In the genomic region with DNA sequence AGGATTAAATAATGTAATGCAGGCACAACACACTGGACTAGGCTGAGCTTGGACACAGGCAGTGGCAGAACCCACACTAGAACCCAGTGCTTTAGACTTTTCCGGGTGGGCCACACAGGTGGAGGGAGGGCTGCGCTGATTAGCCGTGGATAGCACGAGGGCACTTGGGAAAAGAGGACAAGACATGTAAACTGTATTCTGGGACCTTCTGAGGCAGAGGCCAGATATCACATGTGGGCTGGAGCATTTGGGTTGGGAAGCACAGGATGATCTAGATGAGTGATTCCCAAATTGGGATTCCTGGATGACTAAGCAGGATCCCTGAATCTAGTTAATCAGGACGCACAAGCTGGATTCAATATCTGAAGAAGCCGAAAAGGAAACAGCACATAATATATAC, we compare ENCODE assay signal across 11 cellular contexts. TPM values are rescaled to one million over a fixed set of nuclear protein-coding genes. Genes with fewer than 3 reads are reported as not detected.
DNase-seq lines count a peak whose midpoint lies in the region; ATAC-seq and TF ChIP-seq lines count a peak whose summit lies in the region.
"Had no signal": no experiment of that assay in that cellular context is flagged by ENCODE, and none has a peak within 500 bp of the region (broad histone marks: within the 10 kb centered on the region; RNA-seq: fewer than 3 reads in every experiment).

No MANE protein-coding gene starts in this region.

- TF ChIP-seq CTCF in brain microvascular endothelial cell (IDR thresholded peaks at IDR 0.05; ENCODE audit: low read depth, low read length, missing control alignments) (no peak), spleen (IDR thresholded peaks at IDR 0.05 in 8 of 11, conservative IDR thresholded peaks at IDR 0.05 in 3 of 11) (no peak)

- peak overlapping the region; percentile 83 for H3K27ac ChIP-seq in GM23248
- peak overlapping the region; percentile 93 for H3K27ac ChIP-seq in brain microvascular endothelial cell
- peak overlapping the region; percentile 60 for H3K27ac ChIP-seq in layer of hippocampus (ENCODE audit: low read depth, low read length)
- H3K27ac ChIP-seq in spleen: peak overlapping the region in 7 of 8 donors; percentile 82 to 99 (median 98)

- H3K4me3 ChIP-seq in GM23248 (no peak overlapping the region), brain microvascular endothelial cell (ENCODE audit: low read depth, low read length) (no peak overlapping the region), spleen (peak overlapping the region in 1 of 8 donors; percentile 42)

- peak overlapping the region; percentile 21 for H3K4me2 ChIP-seq in GM23248 (ENCODE audit: unreplicated experiment)

- no peak for TF ChIP-seq POLR2A in spleen (IDR thresholded peaks at IDR 0.05)

- peaks cover 92% of the 10 kb centered on the region for H3F3A ChIP-seq in GM23248 (ENCODE audit: insufficient read depth)

- peaks cover 98% of the 10 kb centered on the region for H3K79me2 ChIP-seq in GM23248 (ENCODE audit: insufficient read depth)

- 46% methylated on average over 6 of the region's 6 CpGs for WGBS in GM23248 (ENCODE audit: low coverage in 1 of 2, low lambda C conversion rate in 2 of 2, missing lambda C conversion rate in 2 of 2), 2 experiments
- whole genome bisulfite sequencing in spleen, 5 donors: 73 to 90% (median 88%) methylated on average over 6 of the region's 6 CpGs

- H3K27me3 ChIP-seq in GM23248 (replicated peaks; ENCODE audit: insufficient read depth) (no peaks in the 10 kb centered on the region), brain microvascular endothelial cell (replicated peaks) (no peaks in the 10 kb centered on the region), layer of hippocampus (ENCODE audit: control insufficient read depth, insufficient read depth, low read length) (no peaks in the 10 kb centered on the region), spleen (replicated peaks in 1 of 7) (no peaks in the 10 kb centered on the region)

- H3K9ac ChIP-seq in GM23248: peak overlapping the region; percentile 34; the same call in 1 of the 2 replicates

- in situ Hi-C loops in GM23248 (cut with MboI): no loop called here
- in situ Hi-C loops in brain microvascular endothelial cell (cut with HindIII; ENCODE audit: low pct_ligation_motif_present, low sequenced_read_pairs): no loop called here

- H3K9me3 ChIP-seq in GM23248 (ENCODE audit: low read depth) (no peaks in the 10 kb centered on the region), spleen (no peaks in the 10 kb centered on the region)

- DNase-seq in GM23248 (no peak), brain microvascular endothelial cell (no peak), spleen (no peak), DMS79 treated with DMSO at 0.1 percent for 48 hours (lab: John Stamatoyannopoulos, UW) (no peak), DMS79 (lab: John Stamatoyannopoulos, UW) (no peak)
- no peak for DNase-seq in NK-92 treated with Interleukin-12 subunit alpha and Interleukin-12 subunit beta, amount 100 ng/mL, for 24 hours (lab: John Stamatoyannopoulos, UW)
- DNase-seq: DMS153, NCI-H1048 had no signal

- ATAC-seq in HG03571 (IDR thresholded peaks at IDR 0.05; ENCODE audit: unreplicated experiment): no peak

- H4K20me1 ChIP-seq in GM23248 (ENCODE audit: insufficient read depth): peaks cover 23% of the 10 kb centered on the region; the same call in 1 of the 2 replicates

- H3K36me3 ChIP-seq in GM23248 (ENCODE audit: low read depth): peaks cover 18% of the 10 kb centered on the region; the same call in 1 of the 2 replicates
- peaks cover 42% of the 10 kb centered on the region for H3K36me3 ChIP-seq in brain microvascular endothelial cell (replicated peaks)
- peaks cover 0 to 70% (median 4%) of the 10 kb centered on the region in 6 donors for H3K36me3 ChIP-seq in spleen

- no peaks in the 10 kb centered on the region for H3K9me2 ChIP-seq in GM23248 (ENCODE audit: insufficient read depth)

- H2AFZ ChIP-seq in GM23248: no peak overlapping the region

- intact Hi-C loops in spleen (cut with DNase I; ENCODE audit: low total_unique reads): no loop called here

- H3K4me1 ChIP-seq in GM23248 (ENCODE audit: insufficient read depth) (peaks cover 99% of the 10 kb centered on the region), spleen (peaks cover 58 to 100% (median 92%) of the 10 kb centered on the region in 6 donors)

RNA-seq across cellular contexts. Expression of a gene that starts 20.3 kb away (rescaled TPM):
- not detected in 2 replicates for total RNA-seq in GM23248 (2014; rRNA removed; shearing (Covaris generic))
- polyA plus RNA-seq in GM23248 (2016; fragmentation: Nextera tagmentation; extraction: Ambion mirVana) (not detected in 2 replicates), spleen (under 1 TPM in 1 of 3 donors, not detected in 2; 0.10 TPM)
- total RNA-seq in spleen: 1 to 10 TPM in 1 of 7 donors, under 1 TPM in 1, not detected in 5; 0.47 to 1.6 TPM
- total RNA-seq: mesenteric fat pad had no signal
